ENCODE assay signal across 22 cellular contexts in the genomic region with DNA sequence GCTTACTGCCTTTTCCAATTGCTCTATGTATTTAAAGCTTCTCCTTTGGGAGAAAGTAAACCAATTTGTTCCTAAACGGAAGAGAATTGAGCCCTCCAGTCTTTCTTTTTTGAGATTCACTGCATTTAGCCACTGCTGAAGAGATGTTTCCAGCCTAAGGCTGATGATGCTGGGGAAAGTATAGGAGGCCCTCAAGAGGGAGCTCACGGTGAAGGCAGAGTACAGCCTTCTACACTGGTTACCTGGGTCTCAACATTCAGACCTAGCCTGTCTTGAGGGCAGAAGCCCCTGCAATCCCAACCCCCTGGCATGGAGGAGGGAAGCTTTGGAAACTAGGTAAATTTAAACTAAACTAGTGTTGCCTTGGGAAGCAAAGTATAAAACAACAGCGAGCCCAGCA.
DNase-seq lines count a peak whose midpoint lies in the region; ATAC-seq and TF ChIP-seq lines count a peak whose summit lies in the region.
"Had no signal": no experiment of that assay in that cellular context is flagged by ENCODE, and none has a peak within 500 bp of the region (broad histone marks: within the 10 kb centered on the region; RNA-seq: fewer than 3 reads in every experiment).

No MANE protein-coding gene starts in this region.

- no peaks in the 10 kb centered on the region for H3K79me2 ChIP-seq in GM23338 (replicated peaks; ENCODE audit: insufficient read depth)
- no peaks in the 10 kb centered on the region for H3K79me2 ChIP-seq in SK-N-SH (ENCODE audit: insufficient read depth)

- H2AFZ ChIP-seq in GM23338 (no peak overlapping the region), SK-N-SH (ENCODE audit: low read depth) (no peak overlapping the region)

- no peaks in the 10 kb centered on the region for H3K9me2 ChIP-seq in GM23338 (ENCODE audit: insufficient read depth)
- H3K9me2 ChIP-seq in SK-N-SH = no peaks in the 10 kb centered on the region

- H3F3A ChIP-seq in GM23338 (replicated peaks; ENCODE audit: low read depth) (no peaks in the 10 kb centered on the region), SK-N-SH (replicated peaks; ENCODE audit: insufficient read depth) (no peaks in the 10 kb centered on the region)

- H3K27me3 Mint-ChIP-seq in GM23338 (ENCODE audit: insufficient read depth, low read depth, poor library complexity) = peaks cover 2% of the 10 kb centered on the region
- no peaks in the 10 kb centered on the region for H3K27me3 Mint-ChIP-seq in endodermal cell (ENCODE audit: insufficient read depth)

- TF ChIP-seq POLR2A in spleen (IDR thresholded peaks at IDR 0.05) = no peak

- H3K4me2 ChIP-seq in GM23338 = no peak overlapping the region
- no peak overlapping the region for H3K4me2 ChIP-seq in SK-N-SH

- intact Hi-C loops in spleen (cut with DNase I; ENCODE audit: low total_unique reads) = no loop called here
- intact Hi-C loops in left cardiac atrium (cut with DNase I) = no loop called here

- in situ Hi-C loops in ACHN (cut with HindIII; ENCODE audit: low pct_ligation_motif_present, low pct_unique_long_range_greater_than_20kb, low sequenced_read_pairs) = no loop called here

- H4K20me1 ChIP-seq in GM23338 (replicated peaks; ENCODE audit: insufficient read depth) = no peaks in the 10 kb centered on the region
- H4K20me1 ChIP-seq in SK-N-SH (ENCODE audit: insufficient read depth) = no peaks in the 10 kb centered on the region

- H3K36me3 ChIP-seq in GM23338 (ENCODE audit: insufficient read depth) (no peaks in the 10 kb centered on the region), endodermal cell (ENCODE audit: control insufficient read depth, insufficient read depth, low read length) (no peaks in the 10 kb centered on the region), spleen (no peaks in the 10 kb centered on the region), SK-N-SH (replicated peaks in 1 of 2; ENCODE audit: control insufficient read depth in 1 of 2, insufficient read depth in 2 of 2, low read length in 1 of 2) (no peaks in the 10 kb centered on the region)
- H3K36me3 ChIP-seq: BE2C, HAP-1 had no signal

- ATAC-seq in GM23338 (peak; percentile 86), left cardiac atrium (no peak)
- ATAC-seq: PC-3, SK-N-SH treated with all-trans-retinoic acid at 6 μM for 48 hours, T-helper 17 cell had no signal

- H3K9ac ChIP-seq in endodermal cell (ENCODE audit: extremely low read depth, low read length, poor library complexity, severe bottlenecking) (no peak overlapping the region), SK-N-SH (no peak overlapping the region)

- H3K4me1 ChIP-seq in GM23338 (ENCODE audit: insufficient read depth) (no peaks in the 10 kb centered on the region), endodermal cell (ENCODE audit: control insufficient read depth, insufficient read depth, low read length) (no peaks in the 10 kb centered on the region), spleen (no peaks in the 10 kb centered on the region), SK-N-SH (ENCODE audit: control insufficient read depth in 1 of 2, insufficient read depth in 2 of 2, low read depth in 1 of 2, low read length in 1 of 2) (no peaks in the 10 kb centered on the region)
- H3K4me1 ChIP-seq: BE2C, HAP-1 had no signal

- peak; percentile 5 for DNase-seq in GM23338 (ENCODE audit: low spot score)
- DNase-seq in NCI-H69 (lab: John Stamatoyannopoulos, UW) = peak; percentile 52
- DNase-seq in endodermal cell = no peak
- DNase-seq in spleen = no peak
- no peak for DNase-seq in SK-N-SH
- DNase-seq in left cardiac atrium = no peak
- no peak for DNase-seq in ACHN
- DNase-seq: BE2C; CD8-positive, alpha-beta memory T cell; DMS 273 treated with DMSO at 0.1 percent for 48 hours; HFFc6; KBM-7; NCI-H187; NCI-H2081 treated with DMSO at 0.1 percent for 48 hours; NCI-H446; NCI-H524 treated with DMSO at 0.1 percent for 48 hours; PC-3; T-helper 17 cell had no signal

- WGBS in endodermal cell (ENCODE audit: insufficient coverage in 1 of 2, insufficient read length in 1 of 2), 2 experiments = 63 to 100% methylated on average over 1 to 3 of the region's 3 CpGs
- WGBS in spleen, 5 donors = 56 to 77% (median 64%) methylated on average over 3 of the region's 3 CpGs
- 3% methylated on average over 3 of the region's 3 CpGs for WGBS in SK-N-SH (ENCODE audit: low lambda C conversion rate)

- H3K36me3 Mint-ChIP-seq in GM23338 (ENCODE audit: low read depth) (no peaks in the 10 kb centered on the region), endodermal cell (ENCODE audit: low read depth) (no peaks in the 10 kb centered on the region)
- H3K36me3 Mint-ChIP-seq: CD14-positive monocyte; CD8-positive, alpha-beta memory T cell had no signal

- CTCF ChIA-PET in SK-N-SH (lab: Yijun Ruan, JAX) = no interaction called here

- no peak overlapping the region for H3K4me3 Mint-ChIP-seq in GM23338
- no peak overlapping the region for H3K4me3 Mint-ChIP-seq in endodermal cell
- H3K4me3 Mint-ChIP-seq: CD14-positive monocyte; CD8-positive, alpha-beta memory T cell; HFFc6; T-helper 17 cell had no signal

- no peak for TF ChIP-seq RAD21 in SK-N-SH (IDR thresholded peaks at IDR 0.05; ENCODE audit: low read length)

- POLR2A ChIA-PET in SK-N-SH (lab: Yijun Ruan, JAX) = no interaction called here

- H3K27me3 ChIP-seq in GM23338 (ENCODE audit: insufficient read depth) = no peaks in the 10 kb centered on the region
- H3K27me3 ChIP-seq in endodermal cell (ENCODE audit: control insufficient read depth, insufficient read depth, low read length, poor library complexity, severe bottlenecking) = no peaks in the 10 kb centered on the region
- no peaks in the 10 kb centered on the region for H3K27me3 ChIP-seq in spleen (replicated peaks in 1 of 7)
- H3K27me3 ChIP-seq in SK-N-SH (ENCODE audit: insufficient read depth) = no peaks in the 10 kb centered on the region
- H3K27me3 ChIP-seq: BE2C had no signal

- H3K4me3 ChIP-seq in GM23338 = no peak overlapping the region
- no peak overlapping the region for H3K4me3 ChIP-seq in endodermal cell (ENCODE audit: low read length)
- no peak overlapping the region for H3K4me3 ChIP-seq in spleen
- no peak overlapping the region for H3K4me3 ChIP-seq in SK-N-SH (ENCODE audit: low read depth in 2 of 2, low read length in 1 of 2)
- H3K4me3 ChIP-seq: HAP-1 had no signal

- H3K9me3 Mint-ChIP-seq in GM23338 (peaks cover 19% of the 10 kb centered on the region), endodermal cell (no peaks in the 10 kb centered on the region)

- 0 out of 2 replicates have a peak, but pooled peaks have one; percentile 22 for TF ChIP-seq CTCF in 22Rv1 (IDR thresholded peaks at IDR 0.05)
- TF ChIP-seq CTCF in GM23338 (conservative IDR thresholded peaks at IDR 0.05; ENCODE audit: low read depth in 2 of 2) = peak in 1 of 2 experiments; percentile 39; a peak in 2 of 4 replicates
- TF ChIP-seq CTCF in endodermal cell (conservative IDR thresholded peaks at IDR 0.05) = peak; percentile 51
- TF ChIP-seq CTCF in spleen (IDR thresholded peaks at IDR 0.05 in 8 of 11, conservative IDR thresholded peaks at IDR 0.05 in 3 of 11) = no peak
- no peak for TF ChIP-seq CTCF in SK-N-SH (IDR thresholded peaks at IDR 0.05)

- H3K4me1 Mint-ChIP-seq in GM23338 = no peaks in the 10 kb centered on the region
- no peaks in the 10 kb centered on the region for H3K4me1 Mint-ChIP-seq in endodermal cell
- H3K4me1 Mint-ChIP-seq: CD14-positive monocyte; CD8-positive, alpha-beta memory T cell; T-helper 17 cell had no signal

- H3K27ac Mint-ChIP-seq in GM23338 = no peak overlapping the region
- no peak overlapping the region for H3K27ac Mint-ChIP-seq in endodermal cell
- H3K27ac Mint-ChIP-seq: CD14-positive monocyte; CD8-positive, alpha-beta memory T cell; HFFc6; T-helper 17 cell had no signal

- TF ChIP-seq EP300 in SK-N-SH (IDR thresholded peaks at IDR 0.05; ENCODE audit: borderline replicate concordance in 1 of 2, low read depth in 1 of 2, low read length in 1 of 2) = no peak

- H3K9me3 ChIP-seq in endodermal cell (ENCODE audit: control insufficient read depth, low read length) (no peaks in the 10 kb centered on the region), spleen (no peaks in the 10 kb centered on the region), SK-N-SH (no peaks in the 10 kb centered on the region)
- H3K9me3 ChIP-seq: BE2C, HAP-1 had no signal

- no peak overlapping the region for H3K27ac ChIP-seq in 22Rv1
- H3K27ac ChIP-seq in GM23338 (ENCODE audit: low read depth) = no peak overlapping the region
- H3K27ac ChIP-seq in endodermal cell (ENCODE audit: low read depth, low read length) = no peak overlapping the region
- H3K27ac ChIP-seq in spleen = no peak overlapping the region
- H3K27ac ChIP-seq in SK-N-SH (ENCODE audit: low read depth in 2 of 2, low read length in 1 of 2) = no peak overlapping the region

TF ChIP-seq in GM23338, 12 proteins besides CTCF, POLR2A, EP300 and RAD21:
- TF ChIP-seq EZH2phosphoT487 (IDR thresholded peaks at IDR 0.05; ENCODE audit: unreplicated experiment) (no peak), CREB1 (CRISPR knock-in tag; IDR thresholded peaks at IDR 0.05; ENCODE audit: low read depth) (no peak)

TF ChIP-seq in SK-N-SH, 30 proteins besides CTCF, POLR2A, EP300 and RAD21 (continues in another document):
- TF ChIP-seq, protein P1, sequence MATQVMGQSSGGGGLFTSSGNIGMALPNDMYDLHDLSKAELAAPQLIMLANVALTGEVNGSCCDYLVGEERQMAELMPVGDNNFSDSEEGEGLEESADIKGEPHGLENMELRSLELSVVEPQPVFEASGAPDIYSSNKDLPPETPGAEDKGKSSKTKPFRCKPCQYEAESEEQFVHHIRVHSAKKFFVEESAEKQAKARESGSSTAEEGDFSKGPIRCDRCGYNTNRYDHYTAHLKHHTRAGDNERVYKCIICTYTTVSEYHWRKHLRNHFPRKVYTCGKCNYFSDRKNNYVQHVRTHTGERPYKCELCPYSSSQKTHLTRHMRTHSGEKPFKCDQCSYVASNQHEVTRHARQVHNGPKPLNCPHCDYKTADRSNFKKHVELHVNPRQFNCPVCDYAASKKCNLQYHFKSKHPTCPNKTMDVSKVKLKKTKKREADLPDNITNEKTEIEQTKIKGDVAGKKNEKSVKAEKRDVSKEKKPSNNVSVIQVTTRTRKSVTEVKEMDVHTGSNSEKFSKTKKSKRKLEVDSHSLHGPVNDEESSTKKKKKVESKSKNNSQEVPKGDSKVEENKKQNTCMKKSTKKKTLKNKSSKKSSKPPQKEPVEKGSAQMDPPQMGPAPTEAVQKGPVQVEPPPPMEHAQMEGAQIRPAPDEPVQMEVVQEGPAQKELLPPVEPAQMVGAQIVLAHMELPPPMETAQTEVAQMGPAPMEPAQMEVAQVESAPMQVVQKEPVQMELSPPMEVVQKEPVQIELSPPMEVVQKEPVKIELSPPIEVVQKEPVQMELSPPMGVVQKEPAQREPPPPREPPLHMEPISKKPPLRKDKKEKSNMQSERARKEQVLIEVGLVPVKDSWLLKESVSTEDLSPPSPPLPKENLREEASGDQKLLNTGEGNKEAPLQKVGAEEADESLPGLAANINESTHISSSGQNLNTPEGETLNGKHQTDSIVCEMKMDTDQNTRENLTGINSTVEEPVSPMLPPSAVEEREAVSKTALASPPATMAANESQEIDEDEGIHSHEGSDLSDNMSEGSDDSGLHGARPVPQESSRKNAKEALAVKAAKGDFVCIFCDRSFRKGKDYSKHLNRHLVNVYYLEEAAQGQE (IDR thresholded peaks at IDR 0.05; ENCODE audit: low read depth, low read length) = no peak
- no peak for TF ChIP-seq NFIC (IDR thresholded peaks at IDR 0.05; ENCODE audit: borderline replicate concordance)
- no peak for TF ChIP-seq EZH2phosphoT487 (IDR thresholded peaks at IDR 0.05; ENCODE audit: borderline replicate concordance, low read depth)

Comparison
In these comparisons a context has a peak if more than half of its experiments do, and no peak if none do; other contexts are left out.
1. CTCF ChIP-seq: peak in 22Rv1 (single experiment) and endodermal cell (single experiment); none in spleen (0 of 11) and SK-N-SH (single experiment).
2. DNase-seq: peak in GM23338 (single experiment) and NCI-H69 (single experiment); none in endodermal cell (single experiment), spleen (single experiment), SK-N-SH (single experiment), left cardiac atrium (single experiment) and ACHN (single experiment).